In the genomic region with DNA sequence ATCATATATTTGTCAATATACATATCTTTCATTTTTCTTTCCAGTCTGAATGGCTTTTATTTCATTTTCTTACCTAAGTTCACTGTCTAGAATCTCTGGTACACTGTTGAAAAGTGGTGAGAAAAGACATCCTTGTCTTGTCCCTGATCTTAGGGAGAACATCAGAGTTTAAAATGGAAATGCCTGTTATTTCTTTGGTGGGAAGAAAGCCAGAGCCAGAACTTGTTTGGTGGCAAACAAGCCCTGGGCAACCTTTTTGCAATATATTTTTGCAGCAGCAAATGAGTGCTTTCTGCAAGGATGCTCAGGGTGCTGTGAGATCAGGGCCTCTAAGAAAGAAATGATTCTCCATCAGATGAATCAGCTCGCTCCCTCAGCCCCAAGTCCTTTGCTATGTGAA, we compare ENCODE assay signal across 8 cellular contexts.
"Had no signal": no experiment of that assay in that cellular context is flagged by ENCODE, and none has a peak within 500 bp of the region (broad histone marks: within the 10 kb centered on the region; RNA-seq: fewer than 3 reads in every experiment).

No MANE protein-coding gene starts in this region.

- DNase-seq: GM23248, GOT3, H7, H9, HCEC 1CT, HFFc6 had no signal

- H3K4me3 Mint-ChIP-seq: H9, HFFc6 had no signal

- ATAC-seq: HCT116 had no signal

- H3K27ac Mint-ChIP-seq: HFFc6 had no signal

- H3K4me3 ChIP-seq: GM23248, HAP-1 had no signal

- H3K27ac ChIP-seq: GM23248 had no signal

- H3K36me3 ChIP-seq: HAP-1 had no signal

- H3K9me3 Mint-ChIP-seq: HFFc6 had no signal

- H2AFZ ChIP-seq: GM23248 had no signal
